Comparison of ENCODE assay signal across 16 cellular contexts in the genomic region with DNA sequence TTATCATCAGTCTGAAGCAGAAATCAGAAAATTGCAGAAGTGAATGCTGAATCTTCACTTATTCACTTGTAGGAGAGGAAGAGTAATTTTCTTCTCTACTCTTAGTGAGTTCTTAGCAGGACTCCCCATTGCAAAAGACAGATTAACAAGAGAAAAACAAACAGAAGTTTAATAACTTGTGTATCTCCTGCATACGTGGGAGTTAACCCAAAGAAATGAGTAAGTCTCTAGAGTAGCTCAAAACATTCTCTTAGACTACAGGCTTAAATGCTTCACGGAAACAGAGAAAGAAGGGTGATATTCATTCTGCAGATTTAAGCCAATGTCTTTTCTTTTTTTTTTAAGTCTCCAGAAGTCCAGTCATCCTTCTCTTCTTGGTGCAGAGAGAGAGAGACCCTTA.
"Had no signal": no experiment of that assay in that cellular context is flagged by ENCODE, and none has a peak within 500 bp of the region (broad histone marks: within the 10 kb centered on the region; RNA-seq: fewer than 3 reads in every experiment).

No MANE protein-coding gene starts in this region.

- H3K4me3 Mint-ChIP-seq: memory B cell, naive B cell, neural crest cell had no signal

- H3K9me3 Mint-ChIP-seq: memory B cell, naive B cell, neural crest cell had no signal

- H3K27me3 ChIP-seq: pancreas had no signal

- H3K4me1 Mint-ChIP-seq: memory B cell, naive B cell had no signal

- H3K9me3 ChIP-seq: left ventricle myocardium inferior, lower lobe of right lung, pancreas had no signal

- H3K27me3 Mint-ChIP-seq: memory B cell, naive B cell had no signal

- ATAC-seq: esophagus mucosa, lower lobe of right lung, pancreas, right cardiac atrium had no signal

- DNase-seq: effector memory CD4-positive, alpha-beta T cell; left cardiac atrium; left ventricle myocardium inferior; lower lobe of right lung; midbrain; naive B cell; pancreas; right cardiac atrium; small intestine; stimulated activated CD4-positive, alpha-beta T cell treated with anti-CD3 and anti-CD28 coated beads, Interleukin-2, amount 100 ng/mL, for 48 hours; stimulated activated naive CD4-positive, alpha-beta T cell treated with Interleukin-2 at 50 U/mL for 16 hours; trophoblast cell had no signal

- H3K4me1 ChIP-seq: left ventricle myocardium inferior, lower lobe of right lung, pancreas had no signal

- H3K27ac Mint-ChIP-seq: memory B cell, progenitor cell of endocrine pancreas had no signal

- H3K4me3 ChIP-seq: left ventricle myocardium inferior, lower lobe of right lung, pancreas had no signal
